33 cellular contexts compared by ENCODE assay signal in genomic region chr13:96027496-96027895, GRCh38.
"Had no signal": no experiment of that assay in that cellular context is flagged by ENCODE, and none has a peak within 500 bp of the region (broad histone marks: within the 10 kb centered on the region; RNA-seq: fewer than 3 reads in every experiment).

No MANE protein-coding gene starts in this region.

- ATAC-seq: activated naive CD4-positive, alpha-beta T cell treated with anti-CD3 and anti-CD28 coated beads, Interleukin-2, amount 50 U/mL, for 72 hours; activated naive CD8-positive, alpha-beta T cell treated with anti-CD3 and anti-CD28 coated beads, Interleukin-2, amount 50 U/mL, for 24 hours; activated T-cell treated with anti-CD3 and anti-CD28 coated beads, Interleukin-2, amount 50 U/mL, for 4 hours; activated T-cell treated with anti-CD3 and anti-CD28 coated beads, Interleukin-2, amount 50 U/mL, for 72 hours; activated T-helper 17 cell treated with anti-CD3 and anti-CD28 coated beads, Interleukin-2, amount 50 U/mL, for 72 hours; body of pancreas had no signal

- FAIRE-seq: astrocyte, bronchial epithelial cell had no signal

- H3K4me3 ChIP-seq: adrenal gland, ascending aorta, body of pancreas, breast epithelium, cardiac muscle cell had no signal

- H3K36me3 ChIP-seq: adrenal gland, brain microvascular endothelial cell, breast epithelium, cardiac muscle cell had no signal

- H3K27ac ChIP-seq: adrenal gland, ascending aorta, body of pancreas, brain microvascular endothelial cell, breast epithelium, cardiac muscle cell had no signal

- H3K27me3 ChIP-seq: adrenal gland, ascending aorta, body of pancreas, brain microvascular endothelial cell, breast epithelium, cardiac muscle cell had no signal

- DNase-seq: activated effector memory CD4-positive, alpha-beta T cell treated with anti-CD3 and anti-CD28 coated beads, Interleukin-2, amount 50 U/mL, for 16 hours; activated effector memory CD4-positive, alpha-beta T cell treated with Interleukin-2 at 50 U/mL for 16 hours; activated gamma-delta T cell; activated gamma-delta T cell treated with Interleukin-2 at 50 U/mL for 16 hours; activated naive CD4-positive, alpha-beta T cell; activated naive CD4-positive, alpha-beta T cell treated with anti-CD3 and anti-CD28 coated beads for 36 hours; activated naive CD4-positive, alpha-beta T cell treated with anti-CD3 and anti-CD28 coated beads, Interleukin-2, amount 10 ng/mL, durations not matched to agents 7 days and 5 days; activated naive CD4-positive, alpha-beta T cell treated with anti-CD3 and anti-CD28 coated beads, Interleukin-2, amount 50 U/mL, for 16 hours; activated naive CD4-positive, alpha-beta T cell treated with Interleukin-2 at 50 U/mL for 16 hours; activated naive CD8-positive, alpha-beta T cell treated with anti-CD3 and anti-CD28 coated beads for 36 hours; activated naive CD8-positive, alpha-beta T cell treated with anti-CD3 and anti-CD28 coated beads, Interleukin-2, amount 10 ng/mL, durations not matched to agents 7 days and 5 days; activated naive CD8-positive, alpha-beta T cell treated with anti-CD3 and anti-CD28 coated beads, Interleukin-2, amount 50 U/mL, for 24 hours; activated T-cell treated with anti-CD3 and anti-CD28 coated beads, Interleukin-2, amount 50 U/mL, for 24 hours; activated T-cell treated with anti-CD3 and anti-CD28 coated beads, Interleukin-2, amount 50 U/mL, for 4 hours; activated T-cell treated with anti-CD3 and anti-CD28 coated beads, Interleukin-2, amount 50 U/mL, for 48 hours; activated T-cell treated with anti-CD3 and anti-CD28 coated beads, Interleukin-2, amount 50 U/mL, for 72 hours; adrenal gland; amniotic stem cell; amygdala; anterior cingulate cortex; aorta; body of pancreas; brain microvascular endothelial cell; caudate nucleus; central memory CD4-positive, alpha-beta T cell; cerebellar nuclear complex had no signal

- H3K4me1 ChIP-seq: ascending aorta, breast epithelium had no signal

- H3K9me3 ChIP-seq: adrenal gland, ascending aorta, body of pancreas, breast epithelium had no signal
